ENCODE assay signal across 16 cellular contexts in the genomic region with DNA sequence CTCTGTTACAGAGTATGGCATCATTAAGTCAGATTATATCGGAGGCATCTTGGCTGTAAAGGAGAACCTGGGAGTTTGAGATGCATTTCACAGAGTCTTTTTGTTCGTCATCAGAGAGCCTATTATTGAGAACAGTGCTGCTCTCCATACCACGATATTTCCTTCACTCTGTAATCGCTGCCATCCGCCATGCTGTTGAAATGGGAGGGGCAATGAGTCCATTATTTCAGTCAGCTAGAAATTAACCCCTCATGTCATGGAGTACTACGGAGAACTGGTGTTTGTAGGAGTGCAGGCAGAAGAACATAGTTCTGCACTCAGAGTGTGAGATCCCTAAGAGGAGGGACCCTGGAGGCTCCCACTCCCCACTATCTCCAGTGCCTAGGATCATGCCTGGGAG. TPM values are rescaled to one million over a fixed set of nuclear protein-coding genes. Genes with fewer than 3 reads are reported as not detected.
DNase-seq lines count a peak whose midpoint lies in the region; ATAC-seq and TF ChIP-seq lines count a peak whose summit lies in the region.
"Had no signal": no experiment of that assay in that cellular context is flagged by ENCODE, and none has a peak within 500 bp of the region (broad histone marks: within the 10 kb centered on the region; RNA-seq: fewer than 3 reads in every experiment).

No MANE protein-coding gene starts in this region.

- H3K27me3 ChIP-seq in liver (ENCODE audit: control insufficient read depth in 4 of 4, insufficient read depth in 4 of 4, low read length in 3 of 4) (no peaks in the 10 kb centered on the region), stomach (no peaks in the 10 kb centered on the region), Karpas-422 (ENCODE audit: low read length) (no peaks in the 10 kb centered on the region)
- H3K27me3 ChIP-seq: BE2C had no signal

- H3K27ac Mint-ChIP-seq in activated naive CD4-positive, alpha-beta T cell treated with anti-CD3 and anti-CD28 coated beads, Interleukin-2, amount 50 U/mL, for 72 hours = no peak overlapping the region
- H3K27ac Mint-ChIP-seq: activated naive CD4-positive, alpha-beta T cell treated with anti-CD3 and anti-CD28 coated beads, Interleukin-2, amount 10 ng/mL, durations not matched to agents 7 days and 5 days; natural killer cell treated with Interleukin-12 subunit alpha and Interleukin-12 subunit beta and Interleukin-15 and Interleukin-18, amount 100 ng/mL, for 72 hours had no signal

- no peak overlapping the region for H2AFZ ChIP-seq in Karpas-422 (ENCODE audit: low read length)

- H3K36me3 Mint-ChIP-seq in activated naive CD4-positive, alpha-beta T cell treated with anti-CD3 and anti-CD28 coated beads, Interleukin-2, amount 50 U/mL, for 72 hours = no peaks in the 10 kb centered on the region
- H3K36me3 Mint-ChIP-seq: activated naive CD4-positive, alpha-beta T cell treated with anti-CD3 and anti-CD28 coated beads, Interleukin-2, amount 10 ng/mL, durations not matched to agents 7 days and 5 days; natural killer cell treated with Interleukin-12 subunit alpha and Interleukin-12 subunit beta and Interleukin-15 and Interleukin-18, amount 100 ng/mL, for 72 hours had no signal

- TF ChIP-seq EP300 in stomach (IDR thresholded peaks at IDR 0.05) = no peak

- TF ChIP-seq CTCF in liver (IDR thresholded peaks at IDR 0.05; ENCODE audit: low read depth, low read length, missing input control) = no peak
- no peak for TF ChIP-seq CTCF in stomach (IDR thresholded peaks at IDR 0.05)

- no peak for TF ChIP-seq POLR2A in stomach (IDR thresholded peaks at IDR 0.05)

- DNase-seq in M059J (ENCODE audit: low read depth) (peak; percentile 18), caudate nucleus (lab: John Stamatoyannopoulos, UW) (no peak), stomach (no peak), NCI-H526 (lab: John Stamatoyannopoulos, UW) (no peak), Karpas-422 (no peak), NCI-H524 treated with DMSO at 0.1 percent for 48 hours (lab: John Stamatoyannopoulos, UW) (no peak)
- no peak for DNase-seq in activated naive CD4-positive, alpha-beta T cell treated with anti-CD3 and anti-CD28 coated beads, Interleukin-2, amount 50 U/mL, for 72 hours (ENCODE audit: low spot score in 2 of 2)
- DNase-seq: activated naive CD4-positive, alpha-beta T cell treated with anti-CD3 and anti-CD28 coated beads, Interleukin-2, amount 10 ng/mL, durations not matched to agents 7 days and 5 days; BE2C; NCI-H2029; NK-92 treated with Interleukin-12 subunit alpha and Interleukin-12 subunit beta, amount 100 ng/mL, for 24 hours; SK-N-SH; stimulated activated CD4-positive, alpha-beta T cell treated with anti-CD3 and anti-CD28 coated beads, Interleukin-12 subunit alpha, Interleukin-12 subunit beta, amount 100 ng/mL, for 4 hours had no signal

- H3K9me2 ChIP-seq in Karpas-422 (replicated peaks; ENCODE audit: insufficient read depth, low read length) = no peaks in the 10 kb centered on the region
- H3K9me2 ChIP-seq: SK-N-SH had no signal

- peaks cover 13 to 54% (median 48%) of the 10 kb centered on the region in 4 donors for H3K4me1 ChIP-seq in liver (ENCODE audit: control insufficient read depth in 4 of 4, insufficient read depth in 4 of 4, low read length in 3 of 4)
- H3K4me1 ChIP-seq in stomach = peaks cover 0 to 61% (median 42%) of the 10 kb centered on the region in 4 donors
- H3K4me1 ChIP-seq in Karpas-422 (ENCODE audit: low read length) = no peaks in the 10 kb centered on the region
- H3K4me1 ChIP-seq: BE2C had no signal

- no peaks in the 10 kb centered on the region for H4K20me1 ChIP-seq in Karpas-422 (ENCODE audit: insufficient read depth, low read depth, low read length)

- H3K27ac ChIP-seq in caudate nucleus (ENCODE audit: low read depth, low read length) (peak overlapping the region; percentile 52), liver (ENCODE audit: low read depth in 1 of 2, low read length in 2 of 2) (peak overlapping the region; percentile 72 to 84), stomach (peak overlapping the region in 4 of 5 donors; percentile 49 to 84 (median 58)), Karpas-422 (ENCODE audit: low read length) (no peak overlapping the region)
- H3K27ac ChIP-seq: VCaP had no signal

- H3K79me2 ChIP-seq in Karpas-422 (ENCODE audit: low read length) = no peaks in the 10 kb centered on the region

- H3K9me3 Mint-ChIP-seq in activated naive CD4-positive, alpha-beta T cell treated with anti-CD3 and anti-CD28 coated beads, Interleukin-2, amount 50 U/mL, for 72 hours = no peaks in the 10 kb centered on the region
- H3K9me3 Mint-ChIP-seq: activated naive CD4-positive, alpha-beta T cell treated with anti-CD3 and anti-CD28 coated beads, Interleukin-2, amount 10 ng/mL, durations not matched to agents 7 days and 5 days; natural killer cell treated with Interleukin-12 subunit alpha and Interleukin-12 subunit beta and Interleukin-15 and Interleukin-18, amount 100 ng/mL, for 72 hours had no signal

- H3K9me3 ChIP-seq in liver (ENCODE audit: control insufficient read depth in 4 of 4, low read length in 3 of 4) = no peaks in the 10 kb centered on the region
- H3K9me3 ChIP-seq in stomach = no peaks in the 10 kb centered on the region
- H3K9me3 ChIP-seq in Karpas-422 (ENCODE audit: low read length) = no peaks in the 10 kb centered on the region
- H3K9me3 ChIP-seq: BE2C, SK-N-SH had no signal

- no peaks in the 10 kb centered on the region for H3K36me3 ChIP-seq in liver (ENCODE audit: control insufficient read depth in 4 of 4, insufficient read depth in 3 of 4, low read depth in 1 of 4, low read length in 3 of 4)
- no peaks in the 10 kb centered on the region for H3K36me3 ChIP-seq in stomach
- no peaks in the 10 kb centered on the region for H3K36me3 ChIP-seq in Karpas-422 (ENCODE audit: insufficient read depth, low read length)
- H3K36me3 ChIP-seq: BE2C had no signal

- H3K4me2 ChIP-seq in Karpas-422 (ENCODE audit: low read depth, low read length, poor library complexity, severe bottlenecking) = no peak overlapping the region
- H3K4me2 ChIP-seq: SK-N-SH had no signal

- no peak for ATAC-seq in activated naive CD4-positive, alpha-beta T cell treated with anti-CD3 and anti-CD28 coated beads, Interleukin-2, amount 50 U/mL, for 72 hours
- ATAC-seq: natural killer cell treated with Interleukin-12 subunit alpha and Interleukin-12 subunit beta and Interleukin-15 and Interleukin-18, amount 100 ng/mL, for 72 hours had no signal

- no peak for TF ChIP-seq RAD21 in liver (IDR thresholded peaks at IDR 0.05)

- H3K9ac ChIP-seq in liver (ENCODE audit: low read depth in 1 of 2, low read length in 2 of 2) (peak overlapping the region in 1 of 2 donors; percentile 76), Karpas-422 (ENCODE audit: low read length) (no peak overlapping the region)
- H3K9ac ChIP-seq: SK-N-SH had no signal

- no peak overlapping the region for H3K4me3 ChIP-seq in liver (ENCODE audit: low read depth in 1 of 3, low read length in 3 of 3)
- H3K4me3 ChIP-seq in stomach = no peak overlapping the region
- no peak overlapping the region for H3K4me3 ChIP-seq in Karpas-422 (ENCODE audit: low read length)

- intact Hi-C loops in stomach (cut with DNase I; ENCODE audit: low total_unique reads) = no loop called here

- 46% methylated on average over 6 of the region's 6 CpGs for WGBS in liver
- 46 to 68% (median 59%) methylated on average over 6 of the region's 6 CpGs for WGBS in stomach, 5 donors

TF ChIP-seq in liver, 16 proteins besides CTCF, POLR2A, EP300 and RAD21:
- TF ChIP-seq EGR1 (IDR thresholded peaks at IDR 0.05; ENCODE audit: low read depth in 2 of 2) = no peak
- no peak for TF ChIP-seq SP1 (IDR thresholded peaks at IDR 0.05)

RNA-seq across cellular contexts. Expression of gene SLC16A12, which starts 59.2 kb away (rescaled TPM):
- 0.32 and 1.0 TPM in 2 replicates for total RNA-seq in M059J (2014; rRNA removed; shearing (Covaris generic))
- total RNA-seq in liver = 10 to 100 TPM in 1 of 2 donors, 1 to 10 TPM in 1; 1.5 to 10.7 TPM
- polyA plus RNA-seq in liver = under 1 TPM; 0.03 to 0.38 TPM
- total RNA-seq in stomach = 1 to 10 TPM in 3 of 5 donors, not detected in 2; 1.4 to 9.7 (median 3.1) TPM
- under 1 TPM; 0.06 to 0.18 (median 0.15) TPM for polyA plus RNA-seq in stomach
- not detected for total RNA-seq in activated naive CD4-positive, alpha-beta T cell treated with anti-CD3 and anti-CD28 coated beads, Interleukin-2, amount 50 U/mL, for 72 hours
- total RNA-seq in Karpas-422 (2014; rRNA removed; shearing (Covaris generic); ENCODE audit: low replicate concordance) = not detected in 2 replicates
- total RNA-seq: natural killer cell treated with Interleukin-12 subunit alpha and Interleukin-12 subunit beta and Interleukin-15 and Interleukin-18, amount 100 ng/mL, for 72 hours had no signal
